Comparison of ENCODE assay signal across 20 cellular contexts in the genomic region with DNA sequence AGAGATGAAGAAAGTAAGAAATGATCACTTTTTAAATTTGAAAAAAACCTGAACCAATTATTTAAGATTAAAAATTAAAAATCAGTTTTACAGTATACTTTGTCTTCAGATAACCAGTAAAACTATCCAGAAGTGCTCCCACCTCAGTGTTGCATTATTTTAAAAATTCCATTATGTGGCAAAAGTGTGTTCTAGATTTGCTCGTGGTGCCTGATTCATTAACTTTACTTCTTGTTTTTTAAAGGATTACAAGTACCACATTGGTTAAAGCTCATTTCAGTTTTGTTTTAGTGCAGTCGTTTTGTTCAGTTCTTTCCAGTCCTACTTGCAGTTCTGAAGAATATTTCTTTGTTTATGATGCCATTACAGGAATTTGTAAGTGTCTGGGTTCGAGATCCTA.
A peak's percentile ranks its signal among the peaks of the same experiment; 100 is the strongest.
DNase-seq lines count a peak whose midpoint lies in the region; ATAC-seq and TF ChIP-seq lines count a peak whose summit lies in the region.
"Had no signal": no experiment of that assay in that cellular context is flagged by ENCODE, and none has a peak within 500 bp of the region (broad histone marks: within the 10 kb centered on the region; RNA-seq: fewer than 3 reads in every experiment).

No MANE protein-coding gene starts in this region.

- H3K27me3 Mint-ChIP-seq in stimulated activated naive CD8-positive, alpha-beta T cell treated with anti-CD3 and anti-CD28 coated beads, Interleukin-15, Interleukin-2, amounts not matched to agents 100 ng/mL and 50 ng/mL, for 24 hours = no peaks in the 10 kb centered on the region
- H3K27me3 Mint-ChIP-seq in stimulated activated naive CD8-positive, alpha-beta T cell treated with anti-CD3 and anti-CD28 coated beads, Interleukin-15, amount 100 ng/mL, for 72 hours = no peaks in the 10 kb centered on the region
- no peaks in the 10 kb centered on the region for H3K27me3 Mint-ChIP-seq in activated T-cell treated with anti-CD3 and anti-CD28 coated beads, Interleukin-2, amount 50 U/mL, for 72 hours (ENCODE audit: low read depth)

- intact Hi-C loops in adrenal gland (cut with DNase I) = loop anchor here (5.0 kb wide), 3 partner anchors 78 to 468 kb away; no protein-coding TSS in a partner anchor

- H3K4me1 Mint-ChIP-seq in stimulated activated naive CD8-positive, alpha-beta T cell treated with anti-CD3 and anti-CD28 coated beads, Interleukin-15, Interleukin-2, amounts not matched to agents 100 ng/mL and 50 ng/mL, for 24 hours (ENCODE audit: low read depth) = peaks cover 9% of the 10 kb centered on the region
- peaks cover 6% of the 10 kb centered on the region for H3K4me1 Mint-ChIP-seq in stimulated activated naive CD8-positive, alpha-beta T cell treated with anti-CD3 and anti-CD28 coated beads, Interleukin-15, amount 100 ng/mL, for 72 hours
- H3K4me1 Mint-ChIP-seq in activated T-cell treated with anti-CD3 and anti-CD28 coated beads, Interleukin-2, amount 50 U/mL, for 72 hours (ENCODE audit: low read depth) = peaks cover 5% of the 10 kb centered on the region

- WGBS in adrenal gland, 4 donors = 70 to 74% (median 71%) methylated on average over 3 of the region's 3 CpGs

- H3K36me3 ChIP-seq in neutrophil = peaks cover 32% of the 10 kb centered on the region
- H3K36me3 ChIP-seq in adrenal gland (replicated peaks in 1 of 2) = no peaks in the 10 kb centered on the region
- H3K36me3 ChIP-seq: BLaER1 treated with 17β-estradiol and CSF1 and Interleukin-3, amounts not matched to agents 10 nM and 100 nM had no signal

- ATAC-seq in stimulated activated naive CD8-positive, alpha-beta T cell treated with anti-CD3 and anti-CD28 coated beads, Interleukin-15, amount 100 ng/mL, for 72 hours = no peak
- ATAC-seq in activated T-cell treated with anti-CD3 and anti-CD28 coated beads, Interleukin-2, amount 50 U/mL, for 72 hours (replicated peaks in 1 of 2) = no peak

- H3K9me3 Mint-ChIP-seq in stimulated activated naive CD8-positive, alpha-beta T cell treated with anti-CD3 and anti-CD28 coated beads, Interleukin-15, Interleukin-2, amounts not matched to agents 100 ng/mL and 50 ng/mL, for 24 hours = no peaks in the 10 kb centered on the region
- no peaks in the 10 kb centered on the region for H3K9me3 Mint-ChIP-seq in stimulated activated naive CD8-positive, alpha-beta T cell treated with anti-CD3 and anti-CD28 coated beads, Interleukin-15, amount 100 ng/mL, for 72 hours
- H3K9me3 Mint-ChIP-seq in activated T-cell treated with anti-CD3 and anti-CD28 coated beads, Interleukin-2, amount 50 U/mL, for 72 hours = no peaks in the 10 kb centered on the region

- H3K36me3 Mint-ChIP-seq in stimulated activated naive CD8-positive, alpha-beta T cell treated with anti-CD3 and anti-CD28 coated beads, Interleukin-15, Interleukin-2, amounts not matched to agents 100 ng/mL and 50 ng/mL, for 24 hours (ENCODE audit: low read depth) = peaks cover 9% of the 10 kb centered on the region
- no peaks in the 10 kb centered on the region for H3K36me3 Mint-ChIP-seq in activated T-cell treated with anti-CD3 and anti-CD28 coated beads, Interleukin-2, amount 50 U/mL, for 72 hours (ENCODE audit: insufficient read depth in 2 of 2)

- TF ChIP-seq POLR2A in adrenal gland (IDR thresholded peaks at IDR 0.05) = no peak

- no peak overlapping the region for H3K4me3 Mint-ChIP-seq in stimulated activated naive CD8-positive, alpha-beta T cell treated with anti-CD3 and anti-CD28 coated beads, Interleukin-15, Interleukin-2, amounts not matched to agents 100 ng/mL and 50 ng/mL, for 24 hours
- no peak overlapping the region for H3K4me3 Mint-ChIP-seq in stimulated activated naive CD8-positive, alpha-beta T cell treated with anti-CD3 and anti-CD28 coated beads, Interleukin-15, amount 100 ng/mL, for 72 hours
- H3K4me3 Mint-ChIP-seq in activated T-cell treated with anti-CD3 and anti-CD28 coated beads, Interleukin-2, amount 50 U/mL, for 72 hours = no peak overlapping the region

- no peak for DNase-seq in stimulated activated naive CD8-positive, alpha-beta T cell treated with anti-CD3 and anti-CD28 coated beads, Interleukin-15, amount 100 ng/mL, for 72 hours
- DNase-seq in NOMO-1 treated with dmso at 0.1 percent for 144 hours (lab: John Stamatoyannopoulos, UW; ENCODE audit: unreplicated experiment) (peak; percentile 7), OCI-M2 (lab: John Stamatoyannopoulos, UW; ENCODE audit: unreplicated experiment) (no peak), adrenal gland (no peak)
- no peak for DNase-seq in activated T-cell treated with anti-CD3 and anti-CD28 coated beads, Interleukin-2, amount 50 U/mL, for 72 hours
- DNase-seq in stimulated activated CD4-positive, alpha-beta T cell treated with anti-CD3 and anti-CD28 coated beads, Interleukin-4, amount 100 ng/mL, for 4 hours = no peak
- DNase-seq: COR-L47; DMS153; EL; KBM-7; NCI-H1417; NCI-H2029; NCI-H2171; NCI-H446; NCI-H69; NK-92 treated with Interleukin-12 subunit alpha and Interleukin-12 subunit beta, amount 100 ng/mL, for 24 hours; PC-9 had no signal

- H3K27ac Mint-ChIP-seq in stimulated activated naive CD8-positive, alpha-beta T cell treated with anti-CD3 and anti-CD28 coated beads, Interleukin-15, Interleukin-2, amounts not matched to agents 100 ng/mL and 50 ng/mL, for 24 hours = peak overlapping the region; percentile 13
- peak overlapping the region in 1 of 2 donors; percentile 27 for H3K27ac Mint-ChIP-seq in stimulated activated naive CD8-positive, alpha-beta T cell treated with anti-CD3 and anti-CD28 coated beads, Interleukin-15, amount 100 ng/mL, for 72 hours
- H3K27ac Mint-ChIP-seq in activated T-cell treated with anti-CD3 and anti-CD28 coated beads, Interleukin-2, amount 50 U/mL, for 72 hours = no peak overlapping the region

- H3K27me3 ChIP-seq in neutrophil = no peaks in the 10 kb centered on the region
- H3K27me3 ChIP-seq in adrenal gland = no peaks in the 10 kb centered on the region
- H3K27me3 ChIP-seq: BLaER1 treated with 17β-estradiol and CSF1 and Interleukin-3, amounts not matched to agents 10 nM and 100 nM had no signal

- peaks cover 0 to 7% of the 10 kb centered on the region in 2 experiments for H3K4me1 ChIP-seq in neutrophil (ENCODE audit: control insufficient read depth in 1 of 2, insufficient read depth in 1 of 2, low read depth in 1 of 2, low read length in 1 of 2)
- H3K4me1 ChIP-seq in adrenal gland (replicated peaks in 1 of 2) = peaks cover 0 to 3% of the 10 kb centered on the region in 2 donors

- no peak overlapping the region for H3K4me3 ChIP-seq in neutrophil (ENCODE audit: low read depth in 1 of 2, low read length in 1 of 2)
- H3K4me3 ChIP-seq in adrenal gland = no peak overlapping the region
- H3K4me3 ChIP-seq: BLaER1 treated with 17β-estradiol and CSF1 and Interleukin-3, amounts not matched to agents 10 nM and 100 nM; PC-9 had no signal

- H3K9me3 ChIP-seq in neutrophil = no peaks in the 10 kb centered on the region
- no peaks in the 10 kb centered on the region for H3K9me3 ChIP-seq in adrenal gland (replicated peaks in 1 of 3)
- H3K9me3 ChIP-seq: BLaER1 treated with 17β-estradiol and CSF1 and Interleukin-3, amounts not matched to agents 10 nM and 100 nM had no signal

- TF ChIP-seq CTCF in neutrophil (IDR thresholded peaks at IDR 0.05) (no peak), adrenal gland (IDR thresholded peaks at IDR 0.05) (no peak)

- peak overlapping the region; percentile 12 for H3K27ac ChIP-seq in neutrophil
- peak overlapping the region in 1 of 5 donors; percentile 2 for H3K27ac ChIP-seq in adrenal gland
- H3K27ac ChIP-seq: PC-9 had no signal
